In the genomic region with DNA sequence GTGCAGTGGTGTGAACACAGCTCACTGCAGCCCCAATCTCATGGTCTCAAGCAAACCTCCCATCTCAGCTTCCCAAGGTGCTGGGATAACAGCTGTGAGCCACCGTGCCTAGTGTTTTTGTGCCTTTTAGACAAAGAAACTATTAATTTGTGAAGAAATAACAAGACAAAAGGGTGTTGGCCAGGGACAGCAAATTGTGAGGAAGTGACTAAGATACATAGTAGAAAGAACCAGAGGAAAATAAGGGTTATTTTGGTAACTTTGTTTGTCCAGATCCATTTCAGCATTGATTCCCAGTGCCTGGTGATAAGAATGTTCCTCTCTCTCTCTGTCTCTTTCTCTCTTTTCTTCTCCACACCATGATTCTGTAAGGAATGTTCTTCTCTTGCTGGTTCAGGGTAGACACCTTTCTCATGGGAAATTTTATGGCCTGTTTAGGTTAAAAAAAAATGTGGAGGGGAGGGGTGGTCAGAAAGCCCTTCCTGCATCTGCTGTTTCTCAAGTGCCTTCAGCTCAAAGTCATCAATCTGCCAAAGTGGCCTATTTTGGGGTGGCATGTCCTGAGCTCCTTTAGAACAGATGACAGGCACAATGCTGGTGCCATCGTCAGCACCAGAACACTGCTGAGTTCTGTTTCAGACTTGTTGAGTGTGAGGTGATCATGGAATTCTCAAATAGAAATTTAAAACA, we compare ENCODE assay signal across 14 cellular contexts.
DNase-seq lines count a peak whose midpoint lies in the region; ATAC-seq and TF ChIP-seq lines count a peak whose summit lies in the region.
"Had no signal": no experiment of that assay in that cellular context is flagged by ENCODE, and none has a peak within 500 bp of the region (broad histone marks: within the 10 kb centered on the region; RNA-seq: fewer than 3 reads in every experiment).

No MANE protein-coding gene starts in this region.

- no peak overlapping the region for H3K4me3 Mint-ChIP-seq in HFFc6

- H3K9me3 ChIP-seq in SK-N-MC (ENCODE audit: low read depth, low read length), result no peaks in the 10 kb centered on the region
- H3K9me3 ChIP-seq in psoas muscle, result no peaks in the 10 kb centered on the region
- H3K9me3 ChIP-seq: gastrocnemius medialis, MG63, tibial nerve had no signal

- peaks cover 21% of the 10 kb centered on the region for H3K4me1 ChIP-seq in psoas muscle

- ATAC-seq in Right ventricle myocardium superior (ENCODE audit: poor library complexity) (peak; percentile 91), psoas muscle (peak in 3 of 4 donors; percentile 48 to 62 (median 52)), HG03280 (IDR thresholded peaks at IDR 0.05; ENCODE audit: unreplicated experiment) (no peak)
- ATAC-seq: gastrocnemius medialis had no signal

- intact Hi-C loops in Right ventricle myocardium superior (cut with DNase I), result no loop called here
- intact Hi-C loops in psoas muscle (cut with DNase I), result no loop called here

- H3K9ac ChIP-seq in SK-N-MC (ENCODE audit: insufficient read length), result no peak overlapping the region

- peaks cover 79% of the 10 kb centered on the region for H3K4me1 Mint-ChIP-seq in HFFc6 (ENCODE audit: low read depth)

- H3K4me3 ChIP-seq in SK-N-MC (no peak overlapping the region), psoas muscle (no peak overlapping the region)
- H3K4me3 ChIP-seq: gastrocnemius medialis, MG63, tibial nerve had no signal

- 35 to 64% (median 45%) methylated on average over 2 of the region's 2 CpGs for WGBS in psoas muscle, 3 donors

- no peaks in the 10 kb centered on the region for H3K9me3 Mint-ChIP-seq in HFFc6

- no peak for TF ChIP-seq CTCF in HFFc6 (IDR thresholded peaks at IDR 0.05)
- no peak for TF ChIP-seq CTCF in psoas muscle (IDR thresholded peaks at IDR 0.05)

- no peaks in the 10 kb centered on the region for H3K27me3 Mint-ChIP-seq in HFFc6 (ENCODE audit: insufficient read depth)

- H3K36me3 Mint-ChIP-seq in HFFc6 (ENCODE audit: low read depth), result no peaks in the 10 kb centered on the region

- H3K27ac Mint-ChIP-seq in HFFc6, result peak overlapping the region; percentile 59
- H3K27ac Mint-ChIP-seq: progenitor cell of endocrine pancreas had no signal

- H3K36me3 ChIP-seq in SK-N-MC (ENCODE audit: insufficient read depth, low read length), result no peaks in the 10 kb centered on the region
- H3K36me3 ChIP-seq in psoas muscle (ENCODE audit: insufficient read depth in 1 of 2, low read depth in 1 of 2), result no peaks in the 10 kb centered on the region
- H3K36me3 ChIP-seq: gastrocnemius medialis, MG63, tibial nerve, WERI-Rb-1 had no signal

- H3K27me3 ChIP-seq in psoas muscle (ENCODE audit: insufficient read depth in 3 of 3, low read length in 2 of 3), result no peaks in the 10 kb centered on the region
- H3K27me3 ChIP-seq: gastrocnemius medialis, MG63, tibial nerve had no signal

- DNase-seq in HFFc6 (no peak), SK-N-MC (ENCODE audit: low read depth, low spot score) (no peak), Right ventricle myocardium superior (peak; percentile 47), psoas muscle (no peak), ecto neural progenitor cell (ENCODE audit: low spot score) (no peak)
- no peak for DNase-seq in stimulated activated CD4-positive, alpha-beta T cell treated with anti-CD3 and anti-CD28 coated beads, Interleukin-4, amount 100 ng/mL, for 4 hours
- DNase-seq: C1 segment of cervical spinal cord, DND-41, gastrocnemius medialis, MG63, WERI-Rb-1 had no signal

- H3K27ac ChIP-seq in SK-N-MC, result peak overlapping the region; percentile 60
- H3K27ac ChIP-seq in psoas muscle, result no peak overlapping the region
- H3K27ac ChIP-seq: gastrocnemius medialis, tibial nerve, WERI-Rb-1 had no signal
